ENCODE assay signal across 8 cellular contexts in genomic region chr20:41095110-41095969, GRCh38. TPM values are rescaled to one million over a fixed set of nuclear protein-coding genes. Genes with fewer than 3 reads are reported as not detected.
DNase-seq lines count a peak whose midpoint lies in the region; ATAC-seq and TF ChIP-seq lines count a peak whose summit lies in the region.

No MANE protein-coding gene starts in this region.

- H3K27ac Mint-ChIP-seq in CD4-positive, CD25-positive, alpha-beta regulatory T cell, result peak overlapping the region in 2 of 3 donors; percentile 31 to 66
- H3K27ac Mint-ChIP-seq in naive thymus-derived CD4-positive, alpha-beta T cell, result peak overlapping the region in 4 of 9 donors; percentile 31 to 77 (median 52)

- no peaks in the 10 kb centered on the region for H3K27me3 Mint-ChIP-seq in CD4-positive, CD25-positive, alpha-beta regulatory T cell
- H3K27me3 Mint-ChIP-seq in naive thymus-derived CD4-positive, alpha-beta T cell, result no peaks in the 10 kb centered on the region

- H3K9me3 Mint-ChIP-seq in CD4-positive, CD25-positive, alpha-beta regulatory T cell, result peaks cover 0 to 2% (median 0%) of the 10 kb centered on the region in 7 donors
- H3K9me3 Mint-ChIP-seq in naive thymus-derived CD4-positive, alpha-beta T cell, result no peaks in the 10 kb centered on the region

- peaks cover 3% of the 10 kb centered on the region for H3K4me1 ChIP-seq in CD4-positive, CD25-positive, alpha-beta regulatory T cell (ENCODE audit: control insufficient read depth, insufficient read depth, low read length, poor library complexity, severe bottlenecking)
- H3K4me1 ChIP-seq in NT2/D1 (ENCODE audit: insufficient read depth, insufficient read length), result no peaks in the 10 kb centered on the region
- H3K4me1 ChIP-seq in naive thymus-derived CD4-positive, alpha-beta T cell (ENCODE audit: control insufficient read depth in 2 of 2, insufficient read depth in 2 of 2, low read length in 2 of 2), result no peaks in the 10 kb centered on the region

- H3K27me3 ChIP-seq in CD4-positive, CD25-positive, alpha-beta regulatory T cell (ENCODE audit: control insufficient read depth, insufficient read depth, low read length), result no peaks in the 10 kb centered on the region
- H3K27me3 ChIP-seq in NT2/D1 (ENCODE audit: insufficient read depth, insufficient read length), result no peaks in the 10 kb centered on the region
- no peaks in the 10 kb centered on the region for H3K27me3 ChIP-seq in naive thymus-derived CD4-positive, alpha-beta T cell (ENCODE audit: control insufficient read depth in 2 of 2, insufficient read depth in 2 of 2, low read length in 2 of 2)

- intact Hi-C loops in naive thymus-derived CD4-positive, alpha-beta T cell (cut with micrococcal nuclease), result loop anchor here (1.0 kb wide), 5 partner anchors 8 to 245 kb away; partner anchors contain the start of gene LPIN3 (in 2 of the 2)

- no peak overlapping the region for H3K4me3 Mint-ChIP-seq in CD4-positive, CD25-positive, alpha-beta regulatory T cell
- H3K4me3 Mint-ChIP-seq in naive thymus-derived CD4-positive, alpha-beta T cell, result no peak overlapping the region

- H3K9me3 ChIP-seq in CD4-positive, CD25-positive, alpha-beta regulatory T cell (ENCODE audit: control insufficient read depth in 2 of 2, low read length in 2 of 2), result no peaks in the 10 kb centered on the region
- no peaks in the 10 kb centered on the region for H3K9me3 ChIP-seq in NT2/D1 (ENCODE audit: insufficient read depth, low read length)
- no peaks in the 10 kb centered on the region for H3K9me3 ChIP-seq in naive thymus-derived CD4-positive, alpha-beta T cell (ENCODE audit: control insufficient read depth in 2 of 3, low read length in 3 of 3)

- H3K27ac ChIP-seq in CD4-positive, CD25-positive, alpha-beta regulatory T cell (ENCODE audit: insufficient read depth, low read length, poor library complexity, severe bottlenecking), result no peak overlapping the region
- no peak overlapping the region for H3K27ac ChIP-seq in naive thymus-derived CD4-positive, alpha-beta T cell (ENCODE audit: low read depth, low read length)

- CTCF ChIA-PET in HEK293T (lab: Yijun Ruan, JAX), result interaction anchor here (0.5 to 3.1 kb wide), 7 partner anchors 8 to 779 kb away, joined by 3 to 21 read pairs (median 6); no protein-coding TSS in a partner anchor
- CTCF ChIA-PET in naive thymus-derived CD4-positive, alpha-beta T cell (lab: Charles Lee), result interaction anchor here (0.5 to 8.8 kb wide), 18 partner anchors 9 to 244 kb away, joined by 3 to 177 read pairs (median 4); no protein-coding TSS in a partner anchor

- no peak overlapping the region for H3K4me3 ChIP-seq in CD4-positive, CD25-positive, alpha-beta regulatory T cell (ENCODE audit: low read depth, low read length)
- H3K4me3 ChIP-seq in NT2/D1 (ENCODE audit: insufficient read length, low read depth) (no peak overlapping the region), epithelial cell of proximal tubule (ENCODE audit: low read depth, low read length) (no peak overlapping the region)
- no peak overlapping the region for H3K4me3 ChIP-seq in naive thymus-derived CD4-positive, alpha-beta T cell (ENCODE audit: low read length)

- H3K36me3 Mint-ChIP-seq in CD4-positive, CD25-positive, alpha-beta regulatory T cell, result peaks cover 47% of the 10 kb centered on the region
- H3K36me3 Mint-ChIP-seq in naive thymus-derived CD4-positive, alpha-beta T cell, result peaks cover 14 to 55% (median 29%) of the 10 kb centered on the region in 5 donors

- peaks cover 15 to 24% (median 19%) of the 10 kb centered on the region in 4 donors for H3K4me1 Mint-ChIP-seq in CD4-positive, CD25-positive, alpha-beta regulatory T cell
- peaks cover 0 to 11% (median 4%) of the 10 kb centered on the region in 7 donors for H3K4me1 Mint-ChIP-seq in naive thymus-derived CD4-positive, alpha-beta T cell

- H3K36me3 ChIP-seq in CD4-positive, CD25-positive, alpha-beta regulatory T cell (ENCODE audit: control insufficient read depth, insufficient read depth, low read length), result peaks cover 72% of the 10 kb centered on the region
- H3K36me3 ChIP-seq in NT2/D1 (ENCODE audit: insufficient read depth, insufficient read length, low read length), result peaks cover 88% of the 10 kb centered on the region
- peaks cover 9 to 64% (median 28%) of the 10 kb centered on the region in 3 experiments for H3K36me3 ChIP-seq in naive thymus-derived CD4-positive, alpha-beta T cell (ENCODE audit: control insufficient read depth in 2 of 3, insufficient read depth in 3 of 3, low read length in 3 of 3)

- DNase-seq in CD4-positive, CD25-positive, alpha-beta regulatory T cell, result peak; percentile 30 to 72 (median 59)
- DNase-seq in HEK293T (ENCODE audit: extremely low spot score), result peak; percentile 60
- DNase-seq in NT2/D1 (ENCODE audit: low read depth, low spot score), result peak; percentile 42
- DNase-seq in activated T-cell treated with anti-CD3 and anti-CD28 coated beads for 1 hour (ENCODE audit: low read depth), result peak; percentile 46
- DNase-seq in epithelial cell of proximal tubule (ENCODE audit: low read depth), result no peak
- DNase-seq in naive thymus-derived CD4-positive, alpha-beta T cell, result peak; percentile 27 to 63 (median 54)
- peak; percentile 45 for DNase-seq in stromal cell of bone marrow (ENCODE audit: low read depth)

- peak; percentile 86 for TF ChIP-seq CTCF in epithelial cell of proximal tubule (conservative IDR thresholded peaks at IDR 0.05; ENCODE audit: low read depth, low read length)

- H3K9ac ChIP-seq in NT2/D1 (ENCODE audit: insufficient read length, low read depth), result no peak overlapping the region

- ATAC-seq in CD4-positive, CD25-positive, alpha-beta regulatory T cell (ENCODE audit: low read depth in 2 of 2), result peak; percentile 52 to 67
- peak; percentile 85 for ATAC-seq in naive thymus-derived CD4-positive, alpha-beta T cell
- ATAC-seq in HG03045 (IDR thresholded peaks at IDR 0.05; ENCODE audit: unreplicated experiment), result no peak

- POLR2A ChIA-PET in HEK293T (lab: Yijun Ruan, JAX), result interaction anchor here (0.9 kb wide), 1 partner anchor 9 kb away, joined by 3 read pairs; no protein-coding TSS in a partner anchor
- POLR2A ChIA-PET in naive thymus-derived CD4-positive, alpha-beta T cell (lab: Charles Lee), result interaction anchor here (2.0 kb wide), 1 partner anchor 104 kb away, joined by 9 read pairs; no protein-coding TSS in a partner anchor

TF ChIP-seq in HEK293T, 16 proteins besides CTCF, POLR2A, EP300 and RAD21:
- TF ChIP-seq SP1 (IDR thresholded peaks at IDR 0.05) (no peak), NFRKB (IDR thresholded peaks at IDR 0.05) (no peak), FOXK2 (IDR thresholded peaks at IDR 0.05) (no peak), CTBP1 (IDR thresholded peaks at IDR 0.05; ENCODE audit: borderline replicate concordance) (no peak), ARNT (IDR thresholded peaks at IDR 0.05) (no peak), L3MBTL2 (conservative IDR thresholded peaks at IDR 0.05) (no peak), FOXA1 (IDR thresholded peaks at IDR 0.05) (no peak), HDGF (IDR thresholded peaks at IDR 0.05; ENCODE audit: borderline replicate concordance) (no peak)

RNA-seq across cellular contexts. Expression of gene PLCG1, which starts 42.0 kb away (rescaled TPM):
- total RNA-seq in CD4-positive, CD25-positive, alpha-beta regulatory T cell, result 540 TPM
- 10 to 100 TPM; 30.4 to 36.1 (median 33.0) TPM for polyA plus RNA-seq in CD4-positive, CD25-positive, alpha-beta regulatory T cell
- total RNA-seq in epithelial cell of proximal tubule, result 57.9 and 87.5 TPM in 2 replicates
- 100 to 1,000 TPM; 343 to 559 (median 418) TPM for total RNA-seq in naive thymus-derived CD4-positive, alpha-beta T cell
- polyA plus RNA-seq in naive thymus-derived CD4-positive, alpha-beta T cell, result 100 to 1,000 TPM in 1 of 2 donors, 10 to 100 TPM in 1; 36.9 to 105 TPM
